Comparison of ENCODE assay signal across 1 cellular context in genomic region chr2:191688934-191689695, GRCh38.
TF ChIP-seq lines count a peak whose summit lies in the region.

No MANE protein-coding gene starts in this region.

TF ChIP-seq in HepG2, 621 proteins besides CTCF, POLR2A, EP300 and RAD21 (continued from another document and continues in another):
- TF ChIP-seq ZMYM4 (CRISPR knock-in tag; IDR thresholded peaks at IDR 0.05) (no peak; the same call in 1 of the 2 replicates), GMEB1 (CRISPR knock-in tag; IDR thresholded peaks at IDR 0.05; ENCODE audit: borderline replicate concordance) (no peak), MAFG (CRISPR knock-in tag; IDR thresholded peaks at IDR 0.05) (no peak), KAT2B (IDR thresholded peaks at IDR 0.05; ENCODE audit: borderline replicate concordance, low read depth, low read length) (no peak), RXRA (CRISPR knock-in tag; IDR thresholded peaks at IDR 0.05) (no peak), GABPA (IDR thresholded peaks at IDR 0.05; ENCODE audit: low read depth, low read length) (no peak), GABPA (CRISPR knock-in tag; IDR thresholded peaks at IDR 0.05; ENCODE audit: low read depth) (no peak), MEIS1 (CRISPR knock-in tag; IDR thresholded peaks at IDR 0.05; ENCODE audit: borderline replicate concordance) (no peak), SMC3 (IDR thresholded peaks at IDR 0.05; ENCODE audit: low read length) (no peak), ZNF703 (CRISPR knock-in tag; IDR thresholded peaks at IDR 0.05; ENCODE audit: borderline replicate concordance) (no peak), KAT7 (CRISPR knock-in tag; IDR thresholded peaks at IDR 0.05; ENCODE audit: borderline replicate concordance) (no peak), HMGXB4 (CRISPR knock-in tag; IDR thresholded peaks at IDR 0.05; ENCODE audit: borderline replicate concordance in 1 of 2, low read depth in 1 of 2) (0 out of 4 replicates have a peak, but pooled peaks of 1 of the 2 experiments have one; percentile 21), SP1 (IDR thresholded peaks at IDR 0.05) (no peak), SP1 (CRISPR knock-in tag; IDR thresholded peaks at IDR 0.05) (no peak), ZNF891 (CRISPR knock-in tag; IDR thresholded peaks at IDR 0.05) (no peak), BATF2 (CRISPR knock-in tag; IDR thresholded peaks at IDR 0.05) (no peak), XRCC5 (optimal IDR thresholded peaks at IDR 0.05; ENCODE audit: low read length) (no peak), ZNF713 (CRISPR knock-in tag; IDR thresholded peaks at IDR 0.05) (no peak), ZNF75D (CRISPR knock-in tag; IDR thresholded peaks at IDR 0.05; ENCODE audit: borderline replicate concordance) (no peak), ZNF670 (CRISPR knock-in tag; IDR thresholded peaks at IDR 0.05; ENCODE audit: borderline replicate concordance) (no peak), POLR2G (IDR thresholded peaks at IDR 0.05; ENCODE audit: low read depth, low read length) (0 out of 2 replicates have a peak, but pooled peaks have one; percentile 34), ZNF205 (CRISPR knock-in tag; IDR thresholded peaks at IDR 0.05) (no peak), ZNF326 (CRISPR knock-in tag; IDR thresholded peaks at IDR 0.05; ENCODE audit: borderline replicate concordance) (no peak), ZFAT (CRISPR knock-in tag; conservative IDR thresholded peaks at IDR 0.05) (no peak), SOX13 (IDR thresholded peaks at IDR 0.05) (no peak), SOX13 (CRISPR knock-in tag; conservative IDR thresholded peaks at IDR 0.05 in 1 of 2, IDR thresholded peaks at IDR 0.05 in 1 of 2) (peak in 1 of 2 experiments; percentile 81; a peak in 2 of 4 replicates), RARA (CRISPR knock-in tag; IDR thresholded peaks at IDR 0.05) (0 out of 2 replicates have a peak, but pooled peaks have one; percentile 16), FOSL2 (CRISPR knock-in tag; IDR thresholded peaks at IDR 0.05) (peak; percentile 83), NR2F1 (CRISPR knock-in tag; IDR thresholded peaks at IDR 0.05) (no peak), MIER3 (CRISPR knock-in tag; IDR thresholded peaks at IDR 0.05; ENCODE audit: borderline replicate concordance) (no peak), ARHGAP35 (CRISPR knock-in tag; IDR thresholded peaks at IDR 0.05; ENCODE audit: borderline replicate concordance) (no peak), JUN (CRISPR knock-in tag; IDR thresholded peaks at IDR 0.05) (no peak), ZBTB7B (CRISPR knock-in tag; IDR thresholded peaks at IDR 0.05) (no peak), SMYD3 (CRISPR knock-in tag; IDR thresholded peaks at IDR 0.05) (0 out of 2 replicates have a peak, but pooled peaks have one; percentile 13), SP2 (CRISPR knock-in tag; IDR thresholded peaks at IDR 0.05) (no peak), ZNF552 (CRISPR knock-in tag; IDR thresholded peaks at IDR 0.05; ENCODE audit: borderline replicate concordance) (no peak), ZFP37 (CRISPR knock-in tag; IDR thresholded peaks at IDR 0.05; ENCODE audit: borderline replicate concordance) (no peak), IRF2 (CRISPR knock-in tag; IDR thresholded peaks at IDR 0.05) (no peak), ZNF746 (CRISPR knock-in tag; IDR thresholded peaks at IDR 0.05) (no peak), HOXD1 (CRISPR knock-in tag; IDR thresholded peaks at IDR 0.05) (no peak), KLF6 (CRISPR knock-in tag; IDR thresholded peaks at IDR 0.05) (no peak), RBAK (CRISPR knock-in tag; IDR thresholded peaks at IDR 0.05) (no peak), TBL1XR1 (IDR thresholded peaks at IDR 0.05; ENCODE audit: borderline replicate concordance, low read length, partially characterized antibody) (no peak), TBX2 (CRISPR knock-in tag; IDR thresholded peaks at IDR 0.05; ENCODE audit: borderline replicate concordance) (no peak)
- TF ChIP-seq, protein P1, sequence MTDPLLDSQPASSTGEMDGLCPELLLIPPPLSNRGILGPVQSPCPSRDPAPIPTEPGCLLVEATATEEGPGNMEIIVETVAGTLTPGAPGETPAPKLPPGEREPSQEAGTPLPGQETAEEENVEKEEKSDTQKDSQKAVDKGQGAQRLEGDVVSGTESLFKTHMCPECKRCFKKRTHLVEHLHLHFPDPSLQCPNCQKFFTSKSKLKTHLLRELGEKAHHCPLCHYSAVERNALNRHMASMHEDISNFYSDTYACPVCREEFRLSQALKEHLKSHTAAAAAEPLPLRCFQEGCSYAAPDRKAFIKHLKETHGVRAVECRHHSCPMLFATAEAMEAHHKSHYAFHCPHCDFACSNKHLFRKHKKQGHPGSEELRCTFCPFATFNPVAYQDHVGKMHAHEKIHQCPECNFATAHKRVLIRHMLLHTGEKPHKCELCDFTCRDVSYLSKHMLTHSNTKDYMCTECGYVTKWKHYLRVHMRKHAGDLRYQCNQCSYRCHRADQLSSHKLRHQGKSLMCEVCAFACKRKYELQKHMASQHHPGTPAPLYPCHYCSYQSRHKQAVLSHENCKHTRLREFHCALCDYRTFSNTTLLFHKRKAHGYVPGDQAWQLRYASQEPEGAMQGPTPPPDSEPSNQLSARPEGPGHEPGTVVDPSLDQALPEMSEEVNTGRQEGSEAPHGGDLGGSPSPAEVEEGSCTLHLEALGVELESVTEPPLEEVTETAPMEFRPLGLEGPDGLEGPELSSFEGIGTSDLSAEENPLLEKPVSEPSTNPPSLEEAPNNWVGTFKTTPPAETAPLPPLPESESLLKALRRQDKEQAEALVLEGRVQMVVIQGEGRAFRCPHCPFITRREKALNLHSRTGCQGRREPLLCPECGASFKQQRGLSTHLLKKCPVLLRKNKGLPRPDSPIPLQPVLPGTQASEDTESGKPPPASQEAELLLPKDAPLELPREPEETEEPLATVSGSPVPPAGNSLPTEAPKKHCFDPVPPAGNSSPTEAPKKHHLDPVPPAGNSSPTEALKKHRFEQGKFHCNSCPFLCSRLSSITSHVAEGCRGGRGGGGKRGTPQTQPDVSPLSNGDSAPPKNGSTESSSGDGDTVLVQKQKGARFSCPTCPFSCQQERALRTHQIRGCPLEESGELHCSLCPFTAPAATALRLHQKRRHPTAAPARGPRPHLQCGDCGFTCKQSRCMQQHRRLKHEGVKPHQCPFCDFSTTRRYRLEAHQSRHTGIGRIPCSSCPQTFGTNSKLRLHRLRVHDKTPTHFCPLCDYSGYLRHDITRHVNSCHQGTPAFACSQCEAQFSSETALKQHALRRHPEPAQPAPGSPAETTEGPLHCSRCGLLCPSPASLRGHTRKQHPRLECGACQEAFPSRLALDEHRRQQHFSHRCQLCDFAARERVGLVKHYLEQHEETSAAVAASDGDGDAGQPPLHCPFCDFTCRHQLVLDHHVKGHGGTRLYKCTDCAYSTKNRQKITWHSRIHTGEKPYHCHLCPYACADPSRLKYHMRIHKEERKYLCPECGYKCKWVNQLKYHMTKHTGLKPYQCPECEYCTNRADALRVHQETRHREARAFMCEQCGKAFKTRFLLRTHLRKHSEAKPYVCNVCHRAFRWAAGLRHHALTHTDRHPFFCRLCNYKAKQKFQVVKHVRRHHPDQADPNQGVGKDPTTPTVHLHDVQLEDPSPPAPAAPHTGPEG (CRISPR knock-in tag; IDR thresholded peaks at IDR 0.05), result no peak
- TF ChIP-seq, protein P2, sequence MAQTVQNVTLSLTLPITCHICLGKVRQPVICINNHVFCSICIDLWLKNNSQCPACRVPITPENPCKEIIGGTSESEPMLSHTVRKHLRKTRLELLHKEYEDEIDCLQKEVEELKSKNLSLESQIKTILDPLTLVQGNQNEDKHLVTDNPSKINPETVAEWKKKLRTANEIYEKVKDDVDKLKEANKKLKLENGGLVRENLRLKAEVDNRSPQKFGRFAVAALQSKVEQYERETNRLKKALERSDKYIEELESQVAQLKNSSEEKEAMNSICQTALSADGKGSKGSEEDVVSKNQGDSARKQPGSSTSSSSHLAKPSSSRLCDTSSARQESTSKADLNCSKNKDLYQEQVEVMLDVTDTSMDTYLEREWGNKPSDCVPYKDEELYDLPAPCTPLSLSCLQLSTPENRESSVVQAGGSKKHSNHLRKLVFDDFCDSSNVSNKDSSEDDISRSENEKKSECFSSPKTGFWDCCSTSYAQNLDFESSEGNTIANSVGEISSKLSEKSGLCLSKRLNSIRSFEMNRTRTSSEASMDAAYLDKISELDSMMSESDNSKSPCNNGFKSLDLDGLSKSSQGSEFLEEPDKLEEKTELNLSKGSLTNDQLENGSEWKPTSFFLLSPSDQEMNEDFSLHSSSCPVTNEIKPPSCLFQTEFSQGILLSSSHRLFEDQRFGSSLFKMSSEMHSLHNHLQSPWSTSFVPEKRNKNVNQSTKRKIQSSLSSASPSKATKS (CRISPR knock-in tag; IDR thresholded peaks at IDR 0.05), result no peak
- TF ChIP-seq, protein P3, sequence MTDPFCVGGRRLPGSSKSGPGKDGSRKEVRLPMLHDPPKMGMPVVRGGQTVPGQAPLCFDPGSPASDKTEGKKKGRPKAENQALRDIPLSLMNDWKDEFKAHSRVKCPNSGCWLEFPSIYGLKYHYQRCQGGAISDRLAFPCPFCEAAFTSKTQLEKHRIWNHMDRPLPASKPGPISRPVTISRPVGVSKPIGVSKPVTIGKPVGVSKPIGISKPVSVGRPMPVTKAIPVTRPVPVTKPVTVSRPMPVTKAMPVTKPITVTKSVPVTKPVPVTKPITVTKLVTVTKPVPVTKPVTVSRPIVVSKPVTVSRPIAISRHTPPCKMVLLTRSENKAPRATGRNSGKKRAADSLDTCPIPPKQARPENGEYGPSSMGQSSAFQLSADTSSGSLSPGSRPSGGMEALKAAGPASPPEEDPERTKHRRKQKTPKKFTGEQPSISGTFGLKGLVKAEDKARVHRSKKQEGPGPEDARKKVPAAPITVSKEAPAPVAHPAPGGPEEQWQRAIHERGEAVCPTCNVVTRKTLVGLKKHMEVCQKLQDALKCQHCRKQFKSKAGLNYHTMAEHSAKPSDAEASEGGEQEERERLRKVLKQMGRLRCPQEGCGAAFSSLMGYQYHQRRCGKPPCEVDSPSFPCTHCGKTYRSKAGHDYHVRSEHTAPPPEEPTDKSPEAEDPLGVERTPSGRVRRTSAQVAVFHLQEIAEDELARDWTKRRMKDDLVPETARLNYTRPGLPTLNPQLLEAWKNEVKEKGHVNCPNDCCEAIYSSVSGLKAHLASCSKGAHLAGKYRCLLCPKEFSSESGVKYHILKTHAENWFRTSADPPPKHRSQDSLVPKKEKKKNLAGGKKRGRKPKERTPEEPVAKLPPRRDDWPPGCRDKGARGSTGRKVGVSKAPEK (CRISPR knock-in tag; IDR thresholded peaks at IDR 0.05; ENCODE audit: borderline replicate concordance), result no peak
- TF ChIP-seq, protein P4, sequence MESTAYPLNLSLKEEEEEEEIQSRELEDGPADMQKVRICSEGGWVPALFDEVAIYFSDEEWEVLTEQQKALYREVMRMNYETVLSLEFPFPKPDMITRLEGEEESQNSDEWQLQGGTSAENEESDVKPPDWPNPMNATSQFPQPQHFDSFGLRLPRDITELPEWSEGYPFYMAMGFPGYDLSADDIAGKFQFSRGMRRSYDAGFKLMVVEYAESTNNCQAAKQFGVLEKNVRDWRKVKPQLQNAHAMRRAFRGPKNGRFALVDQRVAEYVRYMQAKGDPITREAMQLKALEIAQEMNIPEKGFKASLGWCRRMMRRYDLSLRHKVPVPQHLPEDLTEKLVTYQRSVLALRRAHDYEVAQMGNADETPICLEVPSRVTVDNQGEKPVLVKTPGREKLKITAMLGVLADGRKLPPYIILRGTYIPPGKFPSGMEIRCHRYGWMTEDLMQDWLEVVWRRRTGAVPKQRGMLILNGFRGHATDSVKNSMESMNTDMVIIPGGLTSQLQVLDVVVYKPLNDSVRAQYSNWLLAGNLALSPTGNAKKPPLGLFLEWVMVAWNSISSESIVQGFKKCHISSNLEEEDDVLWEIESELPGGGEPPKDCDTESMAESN (CRISPR knock-in tag; conservative IDR thresholded peaks at IDR 0.05), result no peak
- TF ChIP-seq, protein P5, sequence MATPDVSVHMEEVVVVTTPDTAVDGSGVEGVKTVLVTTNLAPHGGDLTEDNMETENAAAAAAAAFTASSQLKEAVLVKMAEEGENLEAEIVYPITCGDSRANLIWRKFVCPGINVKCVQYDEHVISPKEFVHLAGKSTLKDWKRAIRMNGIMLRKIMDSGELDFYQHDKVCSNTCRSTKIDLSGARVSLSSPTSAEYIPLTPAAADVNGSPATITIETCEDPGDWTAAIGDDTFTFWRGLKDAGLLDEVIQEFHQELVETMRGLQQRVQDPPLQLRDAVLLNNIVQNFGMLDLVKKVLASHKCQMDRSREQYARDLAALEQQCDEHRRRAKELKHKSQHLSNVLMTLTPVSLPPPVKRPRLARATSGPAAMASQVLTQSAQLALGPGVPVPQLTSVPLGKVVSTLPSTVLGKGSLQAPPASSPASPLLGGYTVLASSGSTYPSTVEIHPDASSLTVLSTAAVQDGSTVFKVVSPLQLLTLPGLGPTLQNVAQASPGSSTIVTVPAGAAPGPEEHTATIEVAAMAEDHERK (CRISPR knock-in tag; IDR thresholded peaks at IDR 0.05; ENCODE audit: low read depth), result no peak
